Comparison of ENCODE assay signal across 13 cellular contexts in genomic region chr4:158333820-158334219, GRCh38.
DNase-seq lines count a peak whose midpoint lies in the region; ATAC-seq and TF ChIP-seq lines count a peak whose summit lies in the region.
"Had no signal": no experiment of that assay in that cellular context is flagged by ENCODE, and none has a peak within 500 bp of the region (broad histone marks: within the 10 kb centered on the region; RNA-seq: fewer than 3 reads in every experiment).

No MANE protein-coding gene starts in this region.

- H3K27me3 ChIP-seq in breast epithelium (no peaks in the 10 kb centered on the region), endodermal cell (ENCODE audit: control insufficient read depth, insufficient read depth, low read length, poor library complexity, severe bottlenecking) (no peaks in the 10 kb centered on the region)

- DNase-seq in MCF 10A (ENCODE audit: unreplicated experiment) (no peak), breast epithelium (ENCODE audit: low spot score in 2 of 2) (no peak), endodermal cell (peak; percentile 71), iPS-NIHi7 (ENCODE audit: extremely low spot score) (peak; percentile 16), KG1 (lab: John Stamatoyannopoulos, UW) (no peak), Right ventricle myocardium superior (no peak)
- DNase-seq in activated CD4-positive, alpha-beta memory T cell treated with anti-CD3 and anti-CD28 coated beads, Interleukin-2, amount 10 ng/mL, durations not matched to agents 7 days and 5 days, result no peak
- DNase-seq: AML-193; Caco-2; CD4-positive, alpha-beta T cell had no signal

- CTCF ChIA-PET in MCF 10A (lab: Yijun Ruan, JAX), result interaction anchor here (0.8 kb wide), 1 partner anchor 9 kb away, joined by 3 read pairs; no protein-coding TSS in a partner anchor
- CTCF ChIA-PET in activated CD4-positive, alpha-beta memory T cell treated with anti-CD3 and anti-CD28 coated beads, Interleukin-2, amount 10 ng/mL, durations not matched to agents 7 days and 5 days (lab: Charles Lee), result no interaction called here

- intact Hi-C loops in MCF 10A (cut with micrococcal nuclease) (no loop called here), breast epithelium (cut with DNase I; ENCODE audit: low total_unique reads) (no loop called here), Right ventricle myocardium superior (cut with DNase I) (no loop called here)

- peaks cover 8% of the 10 kb centered on the region for H3K36me3 Mint-ChIP-seq in MCF 10A (ENCODE audit: insufficient read depth, unreplicated experiment)
- H3K36me3 Mint-ChIP-seq in endodermal cell (ENCODE audit: low read depth), result no peaks in the 10 kb centered on the region
- no peaks in the 10 kb centered on the region for H3K36me3 Mint-ChIP-seq in activated CD4-positive, alpha-beta memory T cell treated with anti-CD3 and anti-CD28 coated beads, Interleukin-2, amount 10 ng/mL, durations not matched to agents 7 days and 5 days (ENCODE audit: low read depth)

- H3K36me3 ChIP-seq in breast epithelium (no peaks in the 10 kb centered on the region), endodermal cell (ENCODE audit: control insufficient read depth, insufficient read depth, low read length) (no peaks in the 10 kb centered on the region)

- H3K9me3 Mint-ChIP-seq in MCF 10A (ENCODE audit: unreplicated experiment) (no peaks in the 10 kb centered on the region), endodermal cell (peaks cover 5% of the 10 kb centered on the region)
- no peaks in the 10 kb centered on the region for H3K9me3 Mint-ChIP-seq in activated CD4-positive, alpha-beta memory T cell treated with anti-CD3 and anti-CD28 coated beads, Interleukin-2, amount 10 ng/mL, durations not matched to agents 7 days and 5 days
- H3K9me3 Mint-ChIP-seq: CD4-positive, alpha-beta T cell had no signal

- H3K9me3 ChIP-seq in breast epithelium (no peaks in the 10 kb centered on the region), endodermal cell (ENCODE audit: control insufficient read depth, low read length) (no peaks in the 10 kb centered on the region)
- H3K9me3 ChIP-seq: A549, Caco-2 had no signal

- WGBS in endodermal cell (ENCODE audit: insufficient coverage in 1 of 2, insufficient read length in 1 of 2), 2 experiments, result 54 to 58% methylated on average over 2 of the region's 3 CpGs

- no peak for ATAC-seq in Right ventricle myocardium superior (ENCODE audit: poor library complexity)
- ATAC-seq: A549 had no signal

- no peaks in the 10 kb centered on the region for H3K27me3 Mint-ChIP-seq in MCF 10A (ENCODE audit: insufficient read depth, unreplicated experiment)
- H3K27me3 Mint-ChIP-seq in endodermal cell (ENCODE audit: insufficient read depth), result no peaks in the 10 kb centered on the region
- H3K27me3 Mint-ChIP-seq in activated CD4-positive, alpha-beta memory T cell treated with anti-CD3 and anti-CD28 coated beads, Interleukin-2, amount 10 ng/mL, durations not matched to agents 7 days and 5 days, result no peaks in the 10 kb centered on the region
- H3K27me3 Mint-ChIP-seq: CD4-positive, alpha-beta T cell had no signal

- TF ChIP-seq POLR2A in breast epithelium (IDR thresholded peaks at IDR 0.05), result no peak

- TF ChIP-seq CTCF in MCF 10A (IDR thresholded peaks at IDR 0.05; ENCODE audit: unreplicated experiment), result no peak
- TF ChIP-seq CTCF in breast epithelium (IDR thresholded peaks at IDR 0.05), result no peak
- no peak for TF ChIP-seq CTCF in endodermal cell (conservative IDR thresholded peaks at IDR 0.05)

- H3K4me1 Mint-ChIP-seq in MCF 10A (ENCODE audit: insufficient read depth, unreplicated experiment) (peaks cover 13% of the 10 kb centered on the region), endodermal cell (peaks cover 8% of the 10 kb centered on the region)
- no peaks in the 10 kb centered on the region for H3K4me1 Mint-ChIP-seq in activated CD4-positive, alpha-beta memory T cell treated with anti-CD3 and anti-CD28 coated beads, Interleukin-2, amount 10 ng/mL, durations not matched to agents 7 days and 5 days

- no peak overlapping the region for H3K4me3 ChIP-seq in breast epithelium
- H3K4me3 ChIP-seq in endodermal cell (ENCODE audit: low read length), result no peak overlapping the region
- H3K4me3 ChIP-seq: A549 had no signal

- H3K4me3 Mint-ChIP-seq in MCF 10A (ENCODE audit: unreplicated experiment), result no peak overlapping the region
- no peak overlapping the region for H3K4me3 Mint-ChIP-seq in endodermal cell
- no peak overlapping the region for H3K4me3 Mint-ChIP-seq in activated CD4-positive, alpha-beta memory T cell treated with anti-CD3 and anti-CD28 coated beads, Interleukin-2, amount 10 ng/mL, durations not matched to agents 7 days and 5 days
- H3K4me3 Mint-ChIP-seq: CD4-positive, alpha-beta T cell had no signal

- H3K27ac ChIP-seq in breast epithelium (no peak overlapping the region), endodermal cell (ENCODE audit: low read depth, low read length) (no peak overlapping the region)
- H3K27ac ChIP-seq: 22Rv1, A549, C4-2B had no signal

- peak overlapping the region; percentile 18 for H3K27ac Mint-ChIP-seq in MCF 10A (ENCODE audit: low read depth, unreplicated experiment)
- H3K27ac Mint-ChIP-seq in endodermal cell, result no peak overlapping the region
- H3K27ac Mint-ChIP-seq in activated CD4-positive, alpha-beta memory T cell treated with anti-CD3 and anti-CD28 coated beads, Interleukin-2, amount 10 ng/mL, durations not matched to agents 7 days and 5 days, result no peak overlapping the region
- H3K27ac Mint-ChIP-seq: CD4-positive, alpha-beta T cell had no signal

- H3K4me1 ChIP-seq in breast epithelium (no peaks in the 10 kb centered on the region), endodermal cell (ENCODE audit: control insufficient read depth, insufficient read depth, low read length) (no peaks in the 10 kb centered on the region)
- H3K4me1 ChIP-seq: A549, Caco-2 had no signal

- no TSS peak for BruUV-seq in MCF 10A (replicated peaks; lab: Mats Ljungman, UMichigan)

- POLR2A ChIA-PET in MCF 10A (lab: Yijun Ruan, JAX), result no interaction called here
- POLR2A ChIA-PET in activated CD4-positive, alpha-beta memory T cell treated with anti-CD3 and anti-CD28 coated beads, Interleukin-2, amount 10 ng/mL, durations not matched to agents 7 days and 5 days (lab: Charles Lee), result no interaction called here

- no peak overlapping the region for H3K9ac ChIP-seq in endodermal cell (ENCODE audit: extremely low read depth, low read length, poor library complexity, severe bottlenecking)

Comparison
In these comparisons a context has a peak if more than half of its experiments do, and no peak if none do; other contexts are left out.
1. DNase-seq: peak in endodermal cell (single experiment) and iPS-NIHi7 (single experiment); none in MCF 10A (single experiment), breast epithelium (0 of 2), activated CD4-positive, alpha-beta memory T cell treated with anti-CD3 and anti-CD28 coated beads, Interleukin-2, amount 10 ng/mL, durations not matched to agents 7 days and 5 days (single experiment), KG1 (single experiment) and Right ventricle myocardium superior (single experiment).